22 cellular contexts compared by ENCODE assay signal in the genomic region with DNA sequence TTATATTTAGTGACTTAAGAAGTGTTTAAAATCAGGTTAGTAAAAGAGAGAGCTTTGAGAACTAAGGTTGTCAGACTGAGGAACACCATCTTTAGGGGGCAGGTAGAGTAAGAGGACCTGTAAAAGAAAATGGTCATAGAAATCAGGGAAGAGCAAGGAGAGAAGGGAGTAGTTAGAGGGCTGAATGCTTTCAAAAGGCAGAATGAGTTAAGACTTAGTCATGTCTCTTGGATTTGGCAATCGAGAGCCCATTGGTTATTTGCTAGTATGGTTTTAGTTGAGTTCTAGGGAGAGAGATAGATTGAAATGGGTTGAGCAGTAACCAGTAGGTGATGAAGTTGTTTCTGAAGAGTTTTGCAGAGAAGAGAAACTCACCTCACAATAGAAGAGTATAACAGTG. TPM values are rescaled to one million over a fixed set of nuclear protein-coding genes. Genes with fewer than 3 reads are reported as not detected.
DNase-seq lines count a peak whose midpoint lies in the region; ATAC-seq and TF ChIP-seq lines count a peak whose summit lies in the region.
"Had no signal": no experiment of that assay in that cellular context is flagged by ENCODE, and none has a peak within 500 bp of the region (broad histone marks: within the 10 kb centered on the region; RNA-seq: fewer than 3 reads in every experiment).

No MANE protein-coding gene starts in this region.

- H3F3A ChIP-seq in neural progenitor cell (ENCODE audit: low read depth) = no peaks in the 10 kb centered on the region

- no peak for TF ChIP-seq EP300 in upper lobe of left lung (IDR thresholded peaks at IDR 0.05)

- H4K20me1 ChIP-seq in neural progenitor cell (ENCODE audit: low read depth) = no peaks in the 10 kb centered on the region

- no peak overlapping the region for H3K4me3 Mint-ChIP-seq in neural progenitor cell
- H3K4me3 Mint-ChIP-seq: activated naive CD8-positive, alpha-beta T cell treated with anti-CD3 and anti-CD28 coated beads for 36 hours; immature natural killer cell; stimulated activated naive CD8-positive, alpha-beta T cell treated with anti-CD3 and anti-CD28 coated beads, Interleukin-15, amount 100 ng/mL, for 72 hours had no signal

- H3K27ac ChIP-seq in RWPE1 (no peak overlapping the region), neural progenitor cell (no peak overlapping the region), upper lobe of left lung (no peak overlapping the region)
- H3K27ac ChIP-seq: coronary artery, PC-9, skin epidermis had no signal

- H3K79me2 ChIP-seq in neural progenitor cell (ENCODE audit: low read depth) = no peaks in the 10 kb centered on the region

- peaks cover 6% of the 10 kb centered on the region for H3K4me1 Mint-ChIP-seq in neural progenitor cell
- H3K4me1 Mint-ChIP-seq: activated naive CD8-positive, alpha-beta T cell treated with anti-CD3 and anti-CD28 coated beads for 36 hours; stimulated activated naive CD8-positive, alpha-beta T cell treated with anti-CD3 and anti-CD28 coated beads, Interleukin-15, amount 100 ng/mL, for 72 hours had no signal

- H3K9ac ChIP-seq in neural progenitor cell = no peak overlapping the region

- H3K4me1 ChIP-seq in neural progenitor cell = no peaks in the 10 kb centered on the region
- H3K4me1 ChIP-seq in upper lobe of left lung = no peaks in the 10 kb centered on the region

- H3K9me3 Mint-ChIP-seq in neural progenitor cell = no peaks in the 10 kb centered on the region
- H3K9me3 Mint-ChIP-seq: activated naive CD8-positive, alpha-beta T cell treated with anti-CD3 and anti-CD28 coated beads for 36 hours; immature natural killer cell; stimulated activated naive CD8-positive, alpha-beta T cell treated with anti-CD3 and anti-CD28 coated beads, Interleukin-15, amount 100 ng/mL, for 72 hours had no signal

- no peak for TF ChIP-seq POLR2A in upper lobe of left lung (IDR thresholded peaks at IDR 0.05)

- peaks cover 11% of the 10 kb centered on the region for H3K36me3 Mint-ChIP-seq in neural progenitor cell

- H3K4me3 ChIP-seq in neural progenitor cell (no peak overlapping the region), upper lobe of left lung (no peak overlapping the region)
- H3K4me3 ChIP-seq: coronary artery, PC-9, skin epidermis had no signal

- DNase-seq in A172 (ENCODE audit: low spot score) (peak; percentile 16), GM03348 (ENCODE audit: low spot score) (peak; percentile 56), RWPE1 (ENCODE audit: low spot score) (peak; percentile 90), fibroblast of gingiva (ENCODE audit: low read depth) (peak; percentile 21), foreskin melanocyte (no peak), Ammon's horn (ENCODE audit: low spot score) (no peak), neural progenitor cell (ENCODE audit: low spot score) (no peak), upper lobe of left lung (no peak)
- DNase-seq: activated naive CD8-positive, alpha-beta T cell treated with anti-CD3 and anti-CD28 coated beads for 36 hours; DMS 273 treated with DMSO at 0.1 percent for 48 hours; GOT3; immature natural killer cell; KG1; midbrain; NCI-H1694; NCI-H524; occipital lobe; stimulated activated naive CD8-positive, alpha-beta T cell treated with anti-CD3 and anti-CD28 coated beads, Interleukin-15, amount 100 ng/mL, for 72 hours had no signal

- CTCF ChIA-PET in RWPE1 (lab: Yijun Ruan, JAX) = interaction anchor here (0.6 to 1.0 kb wide), 3 partner anchors 16 to 233 kb away, joined by 3 to 7 read pairs (median 5); no protein-coding TSS in a partner anchor

- 92 to 100% methylated on average over 1 of the region's 1 CpG for WGBS in upper lobe of left lung, 2 donors

- POLR2A ChIA-PET in RWPE1 (lab: Yijun Ruan, JAX; ENCODE audit: low non-redundant PET) = no interaction called here

- H3K4me2 ChIP-seq in neural progenitor cell = no peak overlapping the region
- H3K4me2 ChIP-seq: PC-9 had no signal

- ATAC-seq in upper lobe of left lung (ENCODE audit: low FRiP score in 2 of 2) = no peak
- ATAC-seq: stimulated activated naive CD8-positive, alpha-beta T cell treated with anti-CD3 and anti-CD28 coated beads, Interleukin-15, amount 100 ng/mL, for 72 hours had no signal

- H3K9me3 ChIP-seq in neural progenitor cell (ENCODE audit: low read depth) (no peaks in the 10 kb centered on the region), upper lobe of left lung (no peaks in the 10 kb centered on the region)

- H3K36me3 ChIP-seq in neural progenitor cell (peaks cover 11% of the 10 kb centered on the region), upper lobe of left lung (peaks cover 10 to 82% (median 41%) of the 10 kb centered on the region in 4 donors)

- no peaks in the 10 kb centered on the region for H3K27me3 ChIP-seq in neural progenitor cell
- no peaks in the 10 kb centered on the region for H3K27me3 ChIP-seq in upper lobe of left lung

- H2AFZ ChIP-seq in neural progenitor cell (replicated peaks) = no peak overlapping the region
- H2AFZ ChIP-seq: PC-9 had no signal

- no peaks in the 10 kb centered on the region for H3K27me3 Mint-ChIP-seq in neural progenitor cell (ENCODE audit: insufficient read depth, low read depth)
- H3K27me3 Mint-ChIP-seq: activated naive CD8-positive, alpha-beta T cell treated with anti-CD3 and anti-CD28 coated beads for 36 hours; stimulated activated naive CD8-positive, alpha-beta T cell treated with anti-CD3 and anti-CD28 coated beads, Interleukin-15, amount 100 ng/mL, for 72 hours had no signal

- TF ChIP-seq CTCF in RWPE1 (conservative IDR thresholded peaks at IDR 0.05; ENCODE audit: low read depth) = no peak
- TF ChIP-seq CTCF in neural progenitor cell (IDR thresholded peaks at IDR 0.05) = no peak
- no peak for TF ChIP-seq CTCF in upper lobe of left lung (IDR thresholded peaks at IDR 0.05)

- no peak overlapping the region for H3K27ac Mint-ChIP-seq in neural progenitor cell
- H3K27ac Mint-ChIP-seq: activated naive CD8-positive, alpha-beta T cell treated with anti-CD3 and anti-CD28 coated beads for 36 hours; immature natural killer cell; stimulated activated naive CD8-positive, alpha-beta T cell treated with anti-CD3 and anti-CD28 coated beads, Interleukin-15, amount 100 ng/mL, for 72 hours had no signal

RNA-seq across cellular contexts. Expression of a gene that starts 51.1 kb away (rescaled TPM):
- total RNA-seq in A172 (2014; rRNA removed; shearing (Covaris generic)) = 20.0 and 20.8 TPM in 2 replicates
- total RNA-seq in neural progenitor cell (ENCODE audit: low replicate concordance) (27.3 and 39.1 TPM in 2 replicates), upper lobe of left lung (10 to 100 TPM; 27.0 to 76.5 (median 32.1) TPM)

RNA-seq across cellular contexts. Expression of a gene that starts 57.3 kb away (rescaled TPM):
- total RNA-seq in A172 (2014; rRNA removed; shearing (Covaris generic)) = not detected in 2 replicates
- not detected in 2 replicates for total RNA-seq in neural progenitor cell (ENCODE audit: low replicate concordance)
- under 1 TPM in 1 of 6 donors, not detected in 5; 0.29 TPM for total RNA-seq in upper lobe of left lung
- total RNA-seq: activated naive CD8-positive, alpha-beta T cell treated with anti-CD3 and anti-CD28 coated beads for 36 hours; frontal cortex; occipital lobe; PC-9 had no signal

Comparison
In these comparisons a context has a peak if more than half of its experiments do, and no peak if none do; other contexts are left out.
1. DNase-seq: peak in A172 (single experiment), GM03348 (single experiment), RWPE1 (single experiment) and fibroblast of gingiva (single experiment); none in foreskin melanocyte (single experiment), Ammon's horn (single experiment), neural progenitor cell (single experiment) and upper lobe of left lung (0 of 2).